Comparison of ENCODE assay signal across 1 cellular context in the genomic region with DNA sequence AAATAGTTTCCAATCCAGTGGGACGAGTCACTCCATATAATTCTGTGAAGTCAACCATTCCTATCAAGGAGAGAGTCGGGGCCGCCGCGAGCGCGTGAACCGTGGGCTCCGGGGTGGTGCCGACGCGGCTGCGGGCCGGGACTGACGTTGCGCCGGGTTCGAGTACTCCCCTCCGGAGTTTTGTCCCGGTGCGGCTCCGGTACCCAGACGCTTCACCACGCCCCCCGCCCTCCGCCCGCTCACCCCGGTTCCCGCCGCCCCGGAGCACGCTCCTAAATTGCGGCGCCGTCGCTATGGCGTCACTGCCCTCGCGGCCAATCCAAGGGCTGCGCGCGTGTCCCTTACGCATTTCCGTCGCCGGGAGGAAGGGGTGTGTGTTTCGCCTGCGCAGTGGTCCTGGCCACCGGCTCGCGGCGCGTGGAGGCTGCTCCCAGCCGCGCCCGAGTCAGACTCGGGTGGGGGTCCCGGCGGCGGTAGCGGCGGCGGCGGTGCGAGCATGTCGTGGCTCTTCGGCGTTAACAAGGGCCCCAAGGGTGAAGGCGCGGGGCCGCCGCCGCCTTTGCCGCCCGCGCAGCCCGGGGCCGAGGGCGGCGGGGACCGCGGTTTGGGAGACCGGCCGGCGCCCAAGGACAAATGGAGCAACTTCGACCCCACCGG.
A peak's percentile ranks its signal among the peaks of the same experiment; 100 is the strongest.
TF ChIP-seq lines count a peak whose summit lies in the region.

A gene with protein sequence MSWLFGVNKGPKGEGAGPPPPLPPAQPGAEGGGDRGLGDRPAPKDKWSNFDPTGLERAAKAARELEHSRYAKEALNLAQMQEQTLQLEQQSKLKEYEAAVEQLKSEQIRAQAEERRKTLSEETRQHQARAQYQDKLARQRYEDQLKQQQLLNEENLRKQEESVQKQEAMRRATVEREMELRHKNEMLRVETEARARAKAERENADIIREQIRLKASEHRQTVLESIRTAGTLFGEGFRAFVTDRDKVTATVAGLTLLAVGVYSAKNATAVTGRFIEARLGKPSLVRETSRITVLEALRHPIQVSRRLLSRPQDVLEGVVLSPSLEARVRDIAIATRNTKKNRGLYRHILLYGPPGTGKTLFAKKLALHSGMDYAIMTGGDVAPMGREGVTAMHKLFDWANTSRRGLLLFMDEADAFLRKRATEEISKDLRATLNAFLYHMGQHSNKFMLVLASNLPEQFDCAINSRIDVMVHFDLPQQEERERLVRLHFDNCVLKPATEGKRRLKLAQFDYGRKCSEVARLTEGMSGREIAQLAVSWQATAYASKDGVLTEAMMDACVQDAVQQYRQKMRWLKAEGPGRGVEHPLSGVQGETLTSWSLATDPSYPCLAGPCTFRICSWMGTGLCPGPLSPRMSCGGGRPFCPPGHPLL (plus strand): TSS at position 377 of the 657 bp plus-strand sequence. CDS start 120 bp downstream, at position 497.

TF ChIP-seq in GM23338, 12 proteins besides CTCF, POLR2A, EP300 and RAD21:
- TF ChIP-seq, protein P1, sequence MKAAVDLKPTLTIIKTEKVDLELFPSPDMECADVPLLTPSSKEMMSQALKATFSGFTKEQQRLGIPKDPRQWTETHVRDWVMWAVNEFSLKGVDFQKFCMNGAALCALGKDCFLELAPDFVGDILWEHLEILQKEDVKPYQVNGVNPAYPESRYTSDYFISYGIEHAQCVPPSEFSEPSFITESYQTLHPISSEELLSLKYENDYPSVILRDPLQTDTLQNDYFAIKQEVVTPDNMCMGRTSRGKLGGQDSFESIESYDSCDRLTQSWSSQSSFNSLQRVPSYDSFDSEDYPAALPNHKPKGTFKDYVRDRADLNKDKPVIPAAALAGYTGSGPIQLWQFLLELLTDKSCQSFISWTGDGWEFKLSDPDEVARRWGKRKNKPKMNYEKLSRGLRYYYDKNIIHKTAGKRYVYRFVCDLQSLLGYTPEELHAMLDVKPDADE (IDR thresholded peaks at IDR 0.05) = peak; percentile 88
- TF ChIP-seq POLR2AphosphoS5 (IDR thresholded peaks at IDR 0.05; ENCODE audit: low read depth) = peak; percentile 82
- no peak for TF ChIP-seq EZH2phosphoT487 (IDR thresholded peaks at IDR 0.05; ENCODE audit: unreplicated experiment)
- TF ChIP-seq, protein P2, sequence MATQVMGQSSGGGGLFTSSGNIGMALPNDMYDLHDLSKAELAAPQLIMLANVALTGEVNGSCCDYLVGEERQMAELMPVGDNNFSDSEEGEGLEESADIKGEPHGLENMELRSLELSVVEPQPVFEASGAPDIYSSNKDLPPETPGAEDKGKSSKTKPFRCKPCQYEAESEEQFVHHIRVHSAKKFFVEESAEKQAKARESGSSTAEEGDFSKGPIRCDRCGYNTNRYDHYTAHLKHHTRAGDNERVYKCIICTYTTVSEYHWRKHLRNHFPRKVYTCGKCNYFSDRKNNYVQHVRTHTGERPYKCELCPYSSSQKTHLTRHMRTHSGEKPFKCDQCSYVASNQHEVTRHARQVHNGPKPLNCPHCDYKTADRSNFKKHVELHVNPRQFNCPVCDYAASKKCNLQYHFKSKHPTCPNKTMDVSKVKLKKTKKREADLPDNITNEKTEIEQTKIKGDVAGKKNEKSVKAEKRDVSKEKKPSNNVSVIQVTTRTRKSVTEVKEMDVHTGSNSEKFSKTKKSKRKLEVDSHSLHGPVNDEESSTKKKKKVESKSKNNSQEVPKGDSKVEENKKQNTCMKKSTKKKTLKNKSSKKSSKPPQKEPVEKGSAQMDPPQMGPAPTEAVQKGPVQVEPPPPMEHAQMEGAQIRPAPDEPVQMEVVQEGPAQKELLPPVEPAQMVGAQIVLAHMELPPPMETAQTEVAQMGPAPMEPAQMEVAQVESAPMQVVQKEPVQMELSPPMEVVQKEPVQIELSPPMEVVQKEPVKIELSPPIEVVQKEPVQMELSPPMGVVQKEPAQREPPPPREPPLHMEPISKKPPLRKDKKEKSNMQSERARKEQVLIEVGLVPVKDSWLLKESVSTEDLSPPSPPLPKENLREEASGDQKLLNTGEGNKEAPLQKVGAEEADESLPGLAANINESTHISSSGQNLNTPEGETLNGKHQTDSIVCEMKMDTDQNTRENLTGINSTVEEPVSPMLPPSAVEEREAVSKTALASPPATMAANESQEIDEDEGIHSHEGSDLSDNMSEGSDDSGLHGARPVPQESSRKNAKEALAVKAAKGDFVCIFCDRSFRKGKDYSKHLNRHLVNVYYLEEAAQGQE (IDR thresholded peaks at IDR 0.05; ENCODE audit: unreplicated experiment) = no peak
- peak; percentile 97 for TF ChIP-seq CREB1 (CRISPR knock-in tag; IDR thresholded peaks at IDR 0.05; ENCODE audit: low read depth)
- TF ChIP-seq, protein P3, sequence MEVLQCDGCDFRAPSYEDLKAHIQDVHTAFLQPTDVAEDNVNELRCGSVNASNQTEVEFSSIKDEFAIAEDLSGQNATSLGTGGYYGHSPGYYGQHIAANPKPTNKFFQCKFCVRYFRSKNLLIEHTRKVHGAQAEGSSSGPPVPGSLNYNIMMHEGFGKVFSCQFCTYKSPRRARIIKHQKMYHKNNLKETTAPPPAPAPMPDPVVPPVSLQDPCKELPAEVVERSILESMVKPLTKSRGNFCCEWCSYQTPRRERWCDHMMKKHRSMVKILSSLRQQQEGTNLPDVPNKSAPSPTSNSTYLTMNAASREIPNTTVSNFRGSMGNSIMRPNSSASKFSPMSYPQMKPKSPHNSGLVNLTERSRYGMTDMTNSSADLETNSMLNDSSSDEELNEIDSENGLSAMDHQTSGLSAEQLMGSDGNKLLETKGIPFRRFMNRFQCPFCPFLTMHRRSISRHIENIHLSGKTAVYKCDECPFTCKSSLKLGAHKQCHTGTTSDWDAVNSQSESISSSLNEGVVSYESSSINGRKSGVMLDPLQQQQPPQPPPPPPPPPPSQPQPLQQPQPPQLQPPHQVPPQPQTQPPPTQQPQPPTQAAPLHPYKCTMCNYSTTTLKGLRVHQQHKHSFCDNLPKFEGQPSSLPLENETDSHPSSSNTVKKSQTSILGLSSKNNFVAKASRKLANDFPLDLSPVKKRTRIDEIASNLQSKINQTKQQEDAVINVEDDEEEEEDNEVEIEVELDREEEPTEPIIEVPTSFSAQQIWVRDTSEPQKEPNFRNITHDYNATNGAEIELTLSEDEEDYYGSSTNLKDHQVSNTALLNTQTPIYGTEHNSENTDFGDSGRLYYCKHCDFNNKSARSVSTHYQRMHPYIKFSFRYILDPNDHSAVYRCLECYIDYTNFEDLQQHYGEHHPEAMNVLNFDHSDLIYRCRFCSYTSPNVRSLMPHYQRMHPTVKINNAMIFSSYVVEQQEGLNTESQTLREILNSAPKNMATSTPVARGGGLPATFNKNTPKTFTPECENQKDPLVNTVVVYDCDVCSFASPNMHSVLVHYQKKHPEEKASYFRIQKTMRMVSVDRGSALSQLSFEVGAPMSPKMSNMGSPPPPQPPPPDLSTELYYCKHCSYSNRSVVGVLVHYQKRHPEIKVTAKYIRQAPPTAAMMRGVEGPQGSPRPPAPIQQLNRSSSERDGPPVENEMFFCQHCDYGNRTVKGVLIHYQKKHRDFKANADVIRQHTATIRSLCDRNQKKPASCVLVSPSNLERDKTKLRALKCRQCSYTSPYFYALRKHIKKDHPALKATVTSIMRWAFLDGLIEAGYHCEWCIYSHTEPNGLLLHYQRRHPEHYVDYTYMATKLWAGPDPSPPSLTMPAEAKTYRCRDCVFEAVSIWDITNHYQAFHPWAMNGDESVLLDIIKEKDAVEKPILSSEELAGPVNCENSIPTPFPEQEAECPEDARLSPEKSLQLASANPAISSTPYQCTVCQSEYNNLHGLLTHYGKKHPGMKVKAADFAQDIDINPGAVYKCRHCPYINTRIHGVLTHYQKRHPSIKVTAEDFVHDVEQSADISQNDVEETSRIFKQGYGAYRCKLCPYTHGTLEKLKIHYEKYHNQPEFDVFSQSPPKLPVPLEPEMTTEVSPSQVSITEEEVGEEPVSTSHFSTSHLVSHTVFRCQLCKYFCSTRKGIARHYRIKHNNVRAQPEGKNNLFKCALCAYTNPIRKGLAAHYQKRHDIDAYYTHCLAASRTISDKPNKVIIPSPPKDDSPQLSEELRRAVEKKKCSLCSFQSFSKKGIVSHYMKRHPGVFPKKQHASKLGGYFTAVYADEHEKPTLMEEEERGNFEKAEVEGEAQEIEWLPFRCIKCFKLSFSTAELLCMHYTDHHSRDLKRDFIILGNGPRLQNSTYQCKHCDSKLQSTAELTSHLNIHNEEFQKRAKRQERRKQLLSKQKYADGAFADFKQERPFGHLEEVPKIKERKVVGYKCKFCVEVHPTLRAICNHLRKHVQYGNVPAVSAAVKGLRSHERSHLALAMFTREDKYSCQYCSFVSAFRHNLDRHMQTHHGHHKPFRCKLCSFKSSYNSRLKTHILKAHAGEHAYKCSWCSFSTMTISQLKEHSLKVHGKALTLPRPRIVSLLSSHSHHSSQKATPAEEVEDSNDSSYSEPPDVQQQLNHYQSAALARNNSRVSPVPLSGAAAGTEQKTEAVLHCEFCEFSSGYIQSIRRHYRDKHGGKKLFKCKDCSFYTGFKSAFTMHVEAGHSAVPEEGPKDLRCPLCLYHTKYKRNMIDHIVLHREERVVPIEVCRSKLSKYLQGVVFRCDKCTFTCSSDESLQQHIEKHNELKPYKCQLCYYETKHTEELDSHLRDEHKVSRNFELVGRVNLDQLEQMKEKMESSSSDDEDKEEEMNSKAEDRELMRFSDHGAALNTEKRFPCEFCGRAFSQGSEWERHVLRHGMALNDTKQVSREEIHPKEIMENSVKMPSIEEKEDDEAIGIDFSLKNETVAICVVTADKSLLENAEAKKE (CRISPR knock-in tag; IDR thresholded peaks at IDR 0.05) = no peak
